2 cellular contexts compared by ENCODE assay signal in the genomic region with DNA sequence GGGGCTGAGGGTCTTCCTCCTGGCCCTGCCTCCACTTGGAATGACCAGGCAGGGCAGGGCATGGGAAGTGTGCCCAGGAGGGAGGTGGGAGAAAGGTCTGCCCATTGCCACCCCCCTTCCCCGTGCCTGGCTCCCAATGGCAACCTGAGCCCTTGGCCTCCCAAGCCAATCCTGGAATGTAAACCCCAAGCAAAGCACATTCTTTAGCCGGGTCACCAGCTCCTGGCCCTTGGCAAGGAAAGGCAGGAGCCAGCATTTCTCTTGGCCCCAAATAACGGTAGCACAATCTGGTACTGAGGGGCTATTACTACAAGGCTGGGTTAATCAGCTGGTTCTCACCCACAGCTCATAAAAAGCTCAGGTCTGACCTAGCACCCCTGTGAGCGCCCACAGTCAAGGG.
TF ChIP-seq lines count a peak whose summit lies in the region.

No MANE protein-coding gene starts in this region.

TF ChIP-seq in SK-N-SH treated with all-trans-retinoic acid at 6 μM for 48 hours, 23 proteins besides CTCF, POLR2A, EP300 and RAD21 (continued from another document):
- TF ChIP-seq, protein P1, sequence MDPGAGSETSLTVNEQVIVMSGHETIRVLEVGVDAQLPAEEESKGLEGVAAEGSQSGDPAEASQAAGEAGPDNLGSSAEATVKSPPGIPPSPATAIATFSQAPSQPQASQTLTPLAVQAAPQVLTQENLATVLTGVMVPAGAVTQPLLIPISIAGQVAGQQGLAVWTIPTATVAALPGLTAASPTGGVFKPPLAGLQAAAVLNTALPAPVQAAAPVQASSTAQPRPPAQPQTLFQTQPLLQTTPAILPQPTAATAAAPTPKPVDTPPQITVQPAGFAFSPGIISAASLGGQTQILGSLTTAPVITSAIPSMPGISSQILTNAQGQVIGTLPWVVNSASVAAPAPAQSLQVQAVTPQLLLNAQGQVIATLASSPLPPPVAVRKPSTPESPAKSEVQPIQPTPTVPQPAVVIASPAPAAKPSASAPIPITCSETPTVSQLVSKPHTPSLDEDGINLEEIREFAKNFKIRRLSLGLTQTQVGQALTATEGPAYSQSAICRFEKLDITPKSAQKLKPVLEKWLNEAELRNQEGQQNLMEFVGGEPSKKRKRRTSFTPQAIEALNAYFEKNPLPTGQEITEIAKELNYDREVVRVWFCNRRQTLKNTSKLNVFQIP (CRISPR knock-in tag; IDR thresholded peaks at IDR 0.05; ENCODE audit: borderline replicate concordance, low read depth) = no peak
- TF ChIP-seq ZFP3 (CRISPR knock-in tag; IDR thresholded peaks at IDR 0.05) = no peak
- no peak for TF ChIP-seq CSDC2 (CRISPR knock-in tag; IDR thresholded peaks at IDR 0.05)
- TF ChIP-seq, protein P2, sequence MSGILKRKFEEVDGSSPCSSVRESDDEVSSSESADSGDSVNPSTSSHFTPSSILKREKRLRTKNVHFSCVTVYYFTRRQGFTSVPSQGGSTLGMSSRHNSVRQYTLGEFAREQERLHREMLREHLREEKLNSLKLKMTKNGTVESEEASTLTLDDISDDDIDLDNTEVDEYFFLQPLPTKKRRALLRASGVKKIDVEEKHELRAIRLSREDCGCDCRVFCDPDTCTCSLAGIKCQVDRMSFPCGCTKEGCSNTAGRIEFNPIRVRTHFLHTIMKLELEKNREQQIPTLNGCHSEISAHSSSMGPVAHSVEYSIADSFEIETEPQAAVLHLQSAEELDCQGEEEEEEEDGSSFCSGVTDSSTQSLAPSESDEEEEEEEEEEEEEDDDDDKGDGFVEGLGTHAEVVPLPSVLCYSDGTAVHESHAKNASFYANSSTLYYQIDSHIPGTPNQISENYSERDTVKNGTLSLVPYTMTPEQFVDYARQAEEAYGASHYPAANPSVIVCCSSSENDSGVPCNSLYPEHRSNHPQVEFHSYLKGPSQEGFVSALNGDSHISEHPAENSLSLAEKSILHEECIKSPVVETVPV (CRISPR knock-in tag; IDR thresholded peaks at IDR 0.05) = no peak
- no peak for TF ChIP-seq ZNF8 (CRISPR knock-in tag; IDR thresholded peaks at IDR 0.05)
- no peak for TF ChIP-seq RARB (CRISPR knock-in tag; IDR thresholded peaks at IDR 0.05)
- no peak for TF ChIP-seq ESRRG (CRISPR knock-in tag; IDR thresholded peaks at IDR 0.05)
- TF ChIP-seq, protein P3, sequence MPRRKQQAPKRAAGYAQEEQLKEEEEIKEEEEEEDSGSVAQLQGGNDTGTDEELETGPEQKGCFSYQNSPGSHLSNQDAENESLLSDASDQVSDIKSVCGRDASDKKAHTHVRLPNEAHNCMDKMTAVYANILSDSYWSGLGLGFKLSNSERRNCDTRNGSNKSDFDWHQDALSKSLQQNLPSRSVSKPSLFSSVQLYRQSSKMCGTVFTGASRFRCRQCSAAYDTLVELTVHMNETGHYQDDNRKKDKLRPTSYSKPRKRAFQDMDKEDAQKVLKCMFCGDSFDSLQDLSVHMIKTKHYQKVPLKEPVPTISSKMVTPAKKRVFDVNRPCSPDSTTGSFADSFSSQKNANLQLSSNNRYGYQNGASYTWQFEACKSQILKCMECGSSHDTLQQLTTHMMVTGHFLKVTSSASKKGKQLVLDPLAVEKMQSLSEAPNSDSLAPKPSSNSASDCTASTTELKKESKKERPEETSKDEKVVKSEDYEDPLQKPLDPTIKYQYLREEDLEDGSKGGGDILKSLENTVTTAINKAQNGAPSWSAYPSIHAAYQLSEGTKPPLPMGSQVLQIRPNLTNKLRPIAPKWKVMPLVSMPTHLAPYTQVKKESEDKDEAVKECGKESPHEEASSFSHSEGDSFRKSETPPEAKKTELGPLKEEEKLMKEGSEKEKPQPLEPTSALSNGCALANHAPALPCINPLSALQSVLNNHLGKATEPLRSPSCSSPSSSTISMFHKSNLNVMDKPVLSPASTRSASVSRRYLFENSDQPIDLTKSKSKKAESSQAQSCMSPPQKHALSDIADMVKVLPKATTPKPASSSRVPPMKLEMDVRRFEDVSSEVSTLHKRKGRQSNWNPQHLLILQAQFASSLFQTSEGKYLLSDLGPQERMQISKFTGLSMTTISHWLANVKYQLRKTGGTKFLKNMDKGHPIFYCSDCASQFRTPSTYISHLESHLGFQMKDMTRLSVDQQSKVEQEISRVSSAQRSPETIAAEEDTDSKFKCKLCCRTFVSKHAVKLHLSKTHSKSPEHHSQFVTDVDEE (CRISPR knock-in tag; IDR thresholded peaks at IDR 0.05) = no peak
- TF ChIP-seq, protein P4, sequence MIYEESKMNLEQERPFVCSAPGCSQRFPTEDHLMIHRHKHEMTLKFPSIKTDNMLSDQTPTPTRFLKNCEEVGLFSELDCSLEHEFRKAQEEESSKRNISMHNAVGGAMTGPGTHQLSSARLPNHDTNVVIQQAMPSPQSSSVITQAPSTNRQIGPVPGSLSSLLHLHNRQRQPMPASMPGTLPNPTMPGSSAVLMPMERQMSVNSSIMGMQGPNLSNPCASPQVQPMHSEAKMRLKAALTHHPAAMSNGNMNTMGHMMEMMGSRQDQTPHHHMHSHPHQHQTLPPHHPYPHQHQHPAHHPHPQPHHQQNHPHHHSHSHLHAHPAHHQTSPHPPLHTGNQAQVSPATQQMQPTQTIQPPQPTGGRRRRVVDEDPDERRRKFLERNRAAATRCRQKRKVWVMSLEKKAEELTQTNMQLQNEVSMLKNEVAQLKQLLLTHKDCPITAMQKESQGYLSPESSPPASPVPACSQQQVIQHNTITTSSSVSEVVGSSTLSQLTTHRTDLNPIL (CRISPR knock-in tag; IDR thresholded peaks at IDR 0.05; ENCODE audit: low read depth) = no peak
- TF ChIP-seq ZNF70 (CRISPR knock-in tag; IDR thresholded peaks at IDR 0.05) = no peak
- TF ChIP-seq TOX (CRISPR knock-in tag; IDR thresholded peaks at IDR 0.05; ENCODE audit: borderline replicate concordance) = no peak
- no peak for TF ChIP-seq TCF4 (CRISPR knock-in tag; IDR thresholded peaks at IDR 0.05; ENCODE audit: borderline replicate concordance)
- no peak for TF ChIP-seq ZNF565 (CRISPR knock-in tag; conservative IDR thresholded peaks at IDR 0.05; ENCODE audit: low read depth)
- TF ChIP-seq, protein P5, sequence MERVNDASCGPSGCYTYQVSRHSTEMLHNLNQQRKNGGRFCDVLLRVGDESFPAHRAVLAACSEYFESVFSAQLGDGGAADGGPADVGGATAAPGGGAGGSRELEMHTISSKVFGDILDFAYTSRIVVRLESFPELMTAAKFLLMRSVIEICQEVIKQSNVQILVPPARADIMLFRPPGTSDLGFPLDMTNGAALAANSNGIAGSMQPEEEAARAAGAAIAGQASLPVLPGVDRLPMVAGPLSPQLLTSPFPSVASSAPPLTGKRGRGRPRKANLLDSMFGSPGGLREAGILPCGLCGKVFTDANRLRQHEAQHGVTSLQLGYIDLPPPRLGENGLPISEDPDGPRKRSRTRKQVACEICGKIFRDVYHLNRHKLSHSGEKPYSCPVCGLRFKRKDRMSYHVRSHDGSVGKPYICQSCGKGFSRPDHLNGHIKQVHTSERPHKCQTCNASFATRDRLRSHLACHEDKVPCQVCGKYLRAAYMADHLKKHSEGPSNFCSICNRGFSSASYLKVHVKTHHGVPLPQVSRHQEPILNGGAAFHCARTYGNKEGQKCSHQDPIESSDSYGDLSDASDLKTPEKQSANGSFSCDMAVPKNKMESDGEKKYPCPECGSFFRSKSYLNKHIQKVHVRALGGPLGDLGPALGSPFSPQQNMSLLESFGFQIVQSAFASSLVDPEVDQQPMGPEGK (CRISPR knock-in tag; IDR thresholded peaks at IDR 0.05; ENCODE audit: borderline replicate concordance) = no peak
- no peak for TF ChIP-seq ARNTL (CRISPR knock-in tag; IDR thresholded peaks at IDR 0.05; ENCODE audit: borderline replicate concordance, low read depth)
- TF ChIP-seq ZFP30 (CRISPR knock-in tag; IDR thresholded peaks at IDR 0.05) = no peak
- TF ChIP-seq ZC3H10 (CRISPR knock-in tag; IDR thresholded peaks at IDR 0.05) = no peak
- TF ChIP-seq GLIS3 (CRISPR knock-in tag; IDR thresholded peaks at IDR 0.05) = no peak
TF ChIP-seq in SK-N-SH treated with all-trans-retinoic acid at 6 μM for 48 hours: peak in this region for 0.

TF ChIP-seq in SK-N-SH, 30 proteins besides CTCF, POLR2A, EP300 and RAD21 (continued from another document):
- TF ChIP-seq, protein P6, sequence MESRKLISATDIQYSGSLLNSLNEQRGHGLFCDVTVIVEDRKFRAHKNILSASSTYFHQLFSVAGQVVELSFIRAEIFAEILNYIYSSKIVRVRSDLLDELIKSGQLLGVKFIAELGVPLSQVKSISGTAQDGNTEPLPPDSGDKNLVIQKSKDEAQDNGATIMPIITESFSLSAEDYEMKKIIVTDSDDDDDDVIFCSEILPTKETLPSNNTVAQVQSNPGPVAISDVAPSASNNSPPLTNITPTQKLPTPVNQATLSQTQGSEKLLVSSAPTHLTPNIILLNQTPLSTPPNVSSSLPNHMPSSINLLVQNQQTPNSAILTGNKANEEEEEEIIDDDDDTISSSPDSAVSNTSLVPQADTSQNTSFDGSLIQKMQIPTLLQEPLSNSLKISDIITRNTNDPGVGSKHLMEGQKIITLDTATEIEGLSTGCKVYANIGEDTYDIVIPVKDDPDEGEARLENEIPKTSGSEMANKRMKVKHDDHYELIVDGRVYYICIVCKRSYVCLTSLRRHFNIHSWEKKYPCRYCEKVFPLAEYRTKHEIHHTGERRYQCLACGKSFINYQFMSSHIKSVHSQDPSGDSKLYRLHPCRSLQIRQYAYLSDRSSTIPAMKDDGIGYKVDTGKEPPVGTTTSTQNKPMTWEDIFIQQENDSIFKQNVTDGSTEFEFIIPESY (IDR thresholded peaks at IDR 0.05; ENCODE audit: borderline replicate concordance, low read depth) = no peak
- no peak for TF ChIP-seq RXRA (IDR thresholded peaks at IDR 0.05; ENCODE audit: borderline replicate concordance, low read depth)
- no peak for TF ChIP-seq FOXM1 (IDR thresholded peaks at IDR 0.05; ENCODE audit: low read depth)
- no peak for TF ChIP-seq NRF1 (IDR thresholded peaks at IDR 0.05; ENCODE audit: low read depth, low read length)
TF ChIP-seq in SK-N-SH: peak in this region for 0.
